Comparison of ENCODE assay signal across 8 cellular contexts in genomic region chr22:35023692-35024363, GRCh38. TPM values are rescaled to one million over a fixed set of nuclear protein-coding genes. Genes with fewer than 3 reads are reported as not detected.
A peak's percentile ranks its signal among the peaks of the same experiment; 100 is the strongest.
DNase-seq lines count a peak whose midpoint lies in the region; ATAC-seq, FAIRE-seq and TF ChIP-seq lines count a peak whose summit lies in the region.

No MANE protein-coding gene starts in this region.

- H3K36me3 Mint-ChIP-seq in neural crest cell (ENCODE audit: low read depth): no peaks in the 10 kb centered on the region

- peaks cover 5% of the 10 kb centered on the region for H3K4me1 Mint-ChIP-seq in neural crest cell

- no peak overlapping the region for H3K4me3 Mint-ChIP-seq in neural crest cell

- H3K4me3 ChIP-seq in tibial artery: no peak overlapping the region

- peaks cover 55% of the 10 kb centered on the region for H3K27me3 Mint-ChIP-seq in neural crest cell (ENCODE audit: low read depth)

- no peak overlapping the region for H3K27ac Mint-ChIP-seq in neural crest cell (ENCODE audit: unreplicated experiment)

- H3K9me3 Mint-ChIP-seq in neural crest cell: peaks cover 2% of the 10 kb centered on the region

- no peak for TF ChIP-seq POLR2A in GM12892 (IDR thresholded peaks at IDR 0.05; ENCODE audit: low read depth, low read length)

- TF ChIP-seq CTCF in neural crest cell (conservative IDR thresholded peaks at IDR 0.05) (peak; percentile 98), tibial artery (IDR thresholded peaks at IDR 0.05) (peak; percentile 62 to 79)

- FAIRE-seq in GM12892 (lab: Jason Lieb, UNC): peak; percentile 88

- H3K27ac ChIP-seq in tibial artery: no peak overlapping the region

- H3K36me3 ChIP-seq in tibial artery: no peaks in the 10 kb centered on the region

- DNase-seq in 8988T (peak; percentile 50), GM12892 (ENCODE audit: insufficient read length) (peak; percentile 72), NCI-H748 (lab: John Stamatoyannopoulos, UW; ENCODE audit: unreplicated experiment) (peak; percentile 46), activated T-cell treated with anti-CD3 and anti-CD28 coated beads for 1 hour (ENCODE audit: low read depth) (peak; percentile 45), fibroblast of the conjunctiva (ENCODE audit: low read depth) (peak; percentile 18), neural crest cell (ENCODE audit: low read depth, low spot score) (peak; percentile 92), tibial artery (peak; percentile 45 to 64)

- intact Hi-C loops in tibial artery (cut with DNase I; ENCODE audit: low total_unique reads): loop anchor here (10.0 kb wide), 1 partner anchor 1099 kb away; the partner anchor contains the start of gene LARGE1

- ATAC-seq in HG03521 (IDR thresholded peaks at IDR 0.05; ENCODE audit: unreplicated experiment): no peak

- H3K4me1 ChIP-seq in tibial artery: no peaks in the 10 kb centered on the region

- H3K27me3 ChIP-seq in tibial artery: peaks cover 0 to 10% of the 10 kb centered on the region in 2 donors

- no peaks in the 10 kb centered on the region for H3K9me3 ChIP-seq in tibial artery

RNA-seq across cellular contexts. Expression of gene ISX, which starts 42.1 kb away (rescaled TPM):
- 0.61 TPM for polyA plus RNA-seq in GM12892 (2012; ENCODE audit: missing spikeins)
- not detected in 2 replicates for total RNA-seq in neural crest cell

Comparison
In these comparisons a context has a peak if more than half of its experiments do, and no peak if none do; other contexts are left out.
1. DNase-seq: peak in every context shown above with its lines; median percentile 92 in neural crest cell; 72 in GM12892; 54 in tibial artery; 50 in 8988T; 46 in NCI-H748; 45 in activated T-cell treated with anti-CD3 and anti-CD28 coated beads for 1 hour; 18 in fibroblast of the conjunctiva.